15 cellular contexts compared by ENCODE assay signal in genomic region chr2:72027426-72028161, GRCh38.
DNase-seq lines count a peak whose midpoint lies in the region; ATAC-seq, FAIRE-seq and TF ChIP-seq lines count a peak whose summit lies in the region.
"Had no signal": no experiment of that assay in that cellular context is flagged by ENCODE, and none has a peak within 500 bp of the region (broad histone marks: within the 10 kb centered on the region; RNA-seq: fewer than 3 reads in every experiment).

No MANE protein-coding gene starts in this region.

- H3K27ac Mint-ChIP-seq in GM23338, result no peak overlapping the region
- no peak overlapping the region for H3K27ac Mint-ChIP-seq in progenitor cell of endocrine pancreas
- H3K27ac Mint-ChIP-seq: dendritic cell treated with granulocyte-macrophage colony-stimulating factor and Interleukin-4, amounts not matched to agents 40 ng/mL and 50 ng/mL, for 4 days had no signal

- H3K27me3 ChIP-seq in GM23338 (ENCODE audit: insufficient read depth) (no peaks in the 10 kb centered on the region), esophagus muscularis mucosa (no peaks in the 10 kb centered on the region)
- H3K27me3 ChIP-seq: pancreas, tibial nerve had no signal

- H3K4me3 Mint-ChIP-seq in GM23338 (no peak overlapping the region), progenitor cell of endocrine pancreas (ENCODE audit: low read depth) (no peak overlapping the region)
- H3K4me3 Mint-ChIP-seq in activated T-cell treated with anti-CD3 and anti-CD28 coated beads, Interleukin-2, amount 50 U/mL, for 4 hours, result no peak overlapping the region
- H3K4me3 Mint-ChIP-seq: dendritic cell treated with granulocyte-macrophage colony-stimulating factor and Interleukin-4, amounts not matched to agents 40 ng/mL and 50 ng/mL, for 4 days had no signal

- H3K36me3 ChIP-seq in GM23338 (ENCODE audit: insufficient read depth), result no peaks in the 10 kb centered on the region
- no peaks in the 10 kb centered on the region for H3K36me3 ChIP-seq in esophagus muscularis mucosa
- H3K36me3 ChIP-seq: pancreas, tibial nerve had no signal

- no peak for FAIRE-seq in RCC 7860 (lab: Jason Lieb, UNC)
- FAIRE-seq: pancreas had no signal

- H3K36me3 Mint-ChIP-seq in GM23338 (ENCODE audit: low read depth) (no peaks in the 10 kb centered on the region; the same call in 2 of the 3 replicates), progenitor cell of endocrine pancreas (ENCODE audit: insufficient read depth) (no peaks in the 10 kb centered on the region)
- no peaks in the 10 kb centered on the region for H3K36me3 Mint-ChIP-seq in activated T-cell treated with anti-CD3 and anti-CD28 coated beads, Interleukin-2, amount 50 U/mL, for 4 hours (ENCODE audit: insufficient read depth)

- DNase-seq in GM23338 (ENCODE audit: low spot score) (no peak), RCC 7860 (ENCODE audit: low spot score) (peak; percentile 37), esophagus muscularis mucosa (ENCODE audit: extremely low spot score) (peak; percentile 74), progenitor cell of endocrine pancreas (ENCODE audit: low spot score, unreplicated experiment) (peak; percentile 9), SW480 (ENCODE audit: low spot score) (no peak), cerebellar nuclear complex (lab: John Stamatoyannopoulos, UW) (no peak)
- DNase-seq in activated T-cell treated with anti-CD3 and anti-CD28 coated beads, Interleukin-2, amount 50 U/mL, for 4 hours, result no peak
- DNase-seq: amygdala, NCI-H1092, NCI-H2171 treated with DMSO at 0.1 percent for 48 hours, pancreas had no signal

- H3K9me3 Mint-ChIP-seq in GM23338, result no peaks in the 10 kb centered on the region; the same call in 2 of the 3 replicates
- no peaks in the 10 kb centered on the region for H3K9me3 Mint-ChIP-seq in progenitor cell of endocrine pancreas (ENCODE audit: low read depth)
- H3K9me3 Mint-ChIP-seq in activated T-cell treated with anti-CD3 and anti-CD28 coated beads, Interleukin-2, amount 50 U/mL, for 4 hours, result no peaks in the 10 kb centered on the region
- H3K9me3 Mint-ChIP-seq: dendritic cell treated with granulocyte-macrophage colony-stimulating factor and Interleukin-4, amounts not matched to agents 40 ng/mL and 50 ng/mL, for 4 days had no signal

- no peaks in the 10 kb centered on the region for H3K79me2 ChIP-seq in GM23338 (replicated peaks; ENCODE audit: insufficient read depth)

- no peak overlapping the region for H3K4me3 ChIP-seq in GM23338
- no peak overlapping the region for H3K4me3 ChIP-seq in esophagus muscularis mucosa
- H3K4me3 ChIP-seq: pancreas, SK-N-MC, tibial nerve had no signal

- ATAC-seq in GM23338, result peak; percentile 62
- ATAC-seq in HG02840 (IDR thresholded peaks at IDR 0.05; ENCODE audit: low FRiP score, unreplicated experiment), result no peak
- ATAC-seq in activated T-cell treated with anti-CD3 and anti-CD28 coated beads, Interleukin-2, amount 50 U/mL, for 4 hours, result no peak
- ATAC-seq: pancreas had no signal

- no peak overlapping the region for H2AFZ ChIP-seq in GM23338

- H3F3A ChIP-seq in GM23338 (replicated peaks; ENCODE audit: low read depth), result no peaks in the 10 kb centered on the region

- H3K9me2 ChIP-seq in GM23338 (ENCODE audit: insufficient read depth), result no peaks in the 10 kb centered on the region

- no peak for TF ChIP-seq POLR2A in esophagus muscularis mucosa (IDR thresholded peaks at IDR 0.05; ENCODE audit: low read depth)

- H3K4me1 Mint-ChIP-seq in GM23338 (peaks cover 7% of the 10 kb centered on the region; the same call in 2 of the 3 replicates), progenitor cell of endocrine pancreas (ENCODE audit: low read depth) (no peaks in the 10 kb centered on the region)
- H3K4me1 Mint-ChIP-seq in activated T-cell treated with anti-CD3 and anti-CD28 coated beads, Interleukin-2, amount 50 U/mL, for 4 hours (ENCODE audit: low read depth), result no peaks in the 10 kb centered on the region

- no peak for TF ChIP-seq EP300 in esophagus muscularis mucosa (IDR thresholded peaks at IDR 0.05)

- H3K4me1 ChIP-seq in GM23338 (ENCODE audit: insufficient read depth) (no peaks in the 10 kb centered on the region), esophagus muscularis mucosa (no peaks in the 10 kb centered on the region)
- H3K4me1 ChIP-seq: pancreas, tibial nerve had no signal

- no peak overlapping the region for H3K27ac ChIP-seq in GM23338 (ENCODE audit: low read depth)
- H3K27ac ChIP-seq in esophagus muscularis mucosa (replicated peaks in 1 of 4), result no peak overlapping the region
- H3K27ac ChIP-seq: pancreas, SK-N-MC, tibial nerve had no signal

- peaks cover 6% of the 10 kb centered on the region for H3K27me3 Mint-ChIP-seq in GM23338 (ENCODE audit: insufficient read depth, low read depth, poor library complexity)
- no peaks in the 10 kb centered on the region for H3K27me3 Mint-ChIP-seq in progenitor cell of endocrine pancreas
- H3K27me3 Mint-ChIP-seq in activated T-cell treated with anti-CD3 and anti-CD28 coated beads, Interleukin-2, amount 50 U/mL, for 4 hours (ENCODE audit: low read depth), result no peaks in the 10 kb centered on the region
- H3K27me3 Mint-ChIP-seq: dendritic cell treated with granulocyte-macrophage colony-stimulating factor and Interleukin-4, amounts not matched to agents 40 ng/mL and 50 ng/mL, for 4 days had no signal

- H4K20me1 ChIP-seq in GM23338 (replicated peaks; ENCODE audit: insufficient read depth), result no peaks in the 10 kb centered on the region

- H3K4me2 ChIP-seq in GM23338, result no peak overlapping the region

- no peaks in the 10 kb centered on the region for H3K9me3 ChIP-seq in esophagus muscularis mucosa
- H3K9me3 ChIP-seq: pancreas, tibial nerve had no signal

- WGBS in esophagus muscularis mucosa, result 83% methylated on average over 7 of the region's 13 CpGs

- TF ChIP-seq CTCF in GM23338 (conservative IDR thresholded peaks at IDR 0.05; ENCODE audit: low read depth in 2 of 2) (peak in 1 of 2 experiments; percentile 55; a peak in 3 of 4 replicates), esophagus muscularis mucosa (IDR thresholded peaks at IDR 0.05) (no peak), progenitor cell of endocrine pancreas (IDR thresholded peaks at IDR 0.05; ENCODE audit: unreplicated experiment) (no peak)

- intact Hi-C loops in esophagus muscularis mucosa (cut with DNase I), result no loop called here

TF ChIP-seq in GM23338, 12 proteins besides CTCF, POLR2A, EP300 and RAD21 (continues in another document):
- TF ChIP-seq ZNF462 (CRISPR knock-in tag; IDR thresholded peaks at IDR 0.05), result no peak
- TF ChIP-seq EZH2phosphoT487 (IDR thresholded peaks at IDR 0.05; ENCODE audit: unreplicated experiment), result no peak

Comparison
In these comparisons a context has a peak if more than half of its experiments do, and no peak if none do; other contexts are left out.
1. DNase-seq: peak in RCC 7860 (single experiment), esophagus muscularis mucosa (single experiment) and progenitor cell of endocrine pancreas (single experiment); none in GM23338 (single experiment), activated T-cell treated with anti-CD3 and anti-CD28 coated beads, Interleukin-2, amount 50 U/mL, for 4 hours (single experiment), SW480 (single experiment) and cerebellar nuclear complex (0 of 2).